17 cellular contexts compared by ENCODE assay signal in genomic region chrX:134773041-134773440, GRCh38. TPM values are rescaled to one million over a fixed set of nuclear protein-coding genes. Genes with fewer than 3 reads are reported as not detected.
A peak's percentile ranks its signal among the peaks of the same experiment; 100 is the strongest.
DNase-seq lines count a peak whose midpoint lies in the region; ATAC-seq, FAIRE-seq and TF ChIP-seq lines count a peak whose summit lies in the region.
"Had no signal": no experiment of that assay in that cellular context is flagged by ENCODE, and none has a peak within 500 bp of the region (broad histone marks: within the 10 kb centered on the region; RNA-seq: fewer than 3 reads in every experiment).

No MANE protein-coding gene starts in this region.

- no peak overlapping the region for H2AFZ ChIP-seq in OCI-LY3 (ENCODE audit: low read depth, low read length)
- no peak overlapping the region for H2AFZ ChIP-seq in GM23338

- ATAC-seq in activated naive CD8-positive, alpha-beta T cell treated with anti-CD3 and anti-CD28 coated beads, Interleukin-2, amount 50 U/mL, for 24 hours = no peak
- ATAC-seq in activated T-helper 17 cell treated with anti-CD3 and anti-CD28 coated beads, Interleukin-2, amount 50 U/mL, for 72 hours (replicated peaks) = no peak
- ATAC-seq in pancreas (peak; percentile 64 to 74 (median 72)), GM23338 (no peak)

- DNase-seq in activated naive CD8-positive, alpha-beta T cell treated with anti-CD3 and anti-CD28 coated beads, Interleukin-2, amount 50 U/mL, for 24 hours = no peak
- DNase-seq in pancreas (peak in 1 of 6 donors; percentile 3), GM23338 (ENCODE audit: low spot score) (no peak), T-helper 9 cell (no peak)
- DNase-seq: C1 segment of cervical spinal cord; Calu3; CD4-positive, alpha-beta memory T cell; COR-L47; DMS53; DMS79 treated with DMSO at 0.1 percent for 48 hours; GF-D8; H7; HCEC 1CT had no signal

- peak overlapping the region; percentile 8 for H3K27ac Mint-ChIP-seq in activated naive CD8-positive, alpha-beta T cell
- no peak overlapping the region for H3K27ac Mint-ChIP-seq in activated naive CD8-positive, alpha-beta T cell treated with anti-CD3 and anti-CD28 coated beads, Interleukin-2, amount 50 U/mL, for 24 hours
- H3K27ac Mint-ChIP-seq in activated T-helper 17 cell treated with anti-CD3 and anti-CD28 coated beads, Interleukin-2, amount 50 U/mL, for 72 hours = peak overlapping the region; percentile 28
- no peak overlapping the region for H3K27ac Mint-ChIP-seq in GM23338

- H3K4me3 Mint-ChIP-seq in activated naive CD8-positive, alpha-beta T cell = no peak overlapping the region
- no peak overlapping the region for H3K4me3 Mint-ChIP-seq in activated naive CD8-positive, alpha-beta T cell treated with anti-CD3 and anti-CD28 coated beads, Interleukin-2, amount 50 U/mL, for 24 hours
- H3K4me3 Mint-ChIP-seq in activated T-helper 17 cell treated with anti-CD3 and anti-CD28 coated beads, Interleukin-2, amount 50 U/mL, for 72 hours = no peak overlapping the region
- no peak overlapping the region for H3K4me3 Mint-ChIP-seq in GM23338
- H3K4me3 Mint-ChIP-seq: CD4-positive, alpha-beta memory T cell had no signal

- no peaks in the 10 kb centered on the region for H4K20me1 ChIP-seq in OCI-LY3 (ENCODE audit: insufficient read depth, low read length)
- no peaks in the 10 kb centered on the region; the same call in 1 of the 2 replicates for H4K20me1 ChIP-seq in GM23338 (replicated peaks; ENCODE audit: insufficient read depth)

- H3K4me3 ChIP-seq in OCI-LY3 (ENCODE audit: low read length) (no peak overlapping the region), pancreas (no peak overlapping the region), GM23338 (no peak overlapping the region)

- H3K27me3 Mint-ChIP-seq in activated naive CD8-positive, alpha-beta T cell = no peaks in the 10 kb centered on the region
- no peaks in the 10 kb centered on the region for H3K27me3 Mint-ChIP-seq in activated naive CD8-positive, alpha-beta T cell treated with anti-CD3 and anti-CD28 coated beads, Interleukin-2, amount 50 U/mL, for 24 hours
- H3K27me3 Mint-ChIP-seq in activated T-helper 17 cell treated with anti-CD3 and anti-CD28 coated beads, Interleukin-2, amount 50 U/mL, for 72 hours = no peaks in the 10 kb centered on the region
- H3K27me3 Mint-ChIP-seq in GM23338 (ENCODE audit: insufficient read depth, low read depth, poor library complexity) = no peaks in the 10 kb centered on the region
- H3K27me3 Mint-ChIP-seq: CD4-positive, alpha-beta memory T cell had no signal

- no peaks in the 10 kb centered on the region for H3K36me3 Mint-ChIP-seq in activated naive CD8-positive, alpha-beta T cell
- H3K36me3 Mint-ChIP-seq in activated naive CD8-positive, alpha-beta T cell treated with anti-CD3 and anti-CD28 coated beads, Interleukin-2, amount 50 U/mL, for 24 hours (ENCODE audit: low read depth) = peaks cover 34% of the 10 kb centered on the region
- H3K36me3 Mint-ChIP-seq in activated T-helper 17 cell treated with anti-CD3 and anti-CD28 coated beads, Interleukin-2, amount 50 U/mL, for 72 hours (ENCODE audit: low read depth) = peaks cover 81% of the 10 kb centered on the region
- peaks cover 32% of the 10 kb centered on the region; the same call in 2 of the 3 replicates for H3K36me3 Mint-ChIP-seq in GM23338 (ENCODE audit: low read depth)

- intact Hi-C loops in pancreas (cut with DNase I) = no loop called here

- no peaks in the 10 kb centered on the region for H3K9me3 ChIP-seq in OCI-LY3 (ENCODE audit: insufficient read depth, low read length)
- H3K9me3 ChIP-seq in pancreas = no peaks in the 10 kb centered on the region

- H3F3A ChIP-seq in GM23338 (replicated peaks; ENCODE audit: low read depth) = no peaks in the 10 kb centered on the region

- WGBS in pancreas, 2 donors = 12 to 26% methylated on average over 1 of the region's 1 CpG

- H3K36me3 ChIP-seq in OCI-LY3 (replicated peaks; ENCODE audit: low read depth, low read length) (peaks cover 42% of the 10 kb centered on the region), pancreas (peaks cover 0 to 5% (median 0%) of the 10 kb centered on the region in 3 donors), GM23338 (ENCODE audit: insufficient read depth) (0 out of 2 replicates have a peak, but pooled peaks cover 2% of the 10 kb centered on the region)

- no peaks in the 10 kb centered on the region for H3K9me2 ChIP-seq in GM23338 (ENCODE audit: insufficient read depth)

- H3K27me3 ChIP-seq in OCI-LY3 (ENCODE audit: low read depth, low read length) (no peaks in the 10 kb centered on the region), pancreas (no peaks in the 10 kb centered on the region), GM23338 (ENCODE audit: insufficient read depth) (no peaks in the 10 kb centered on the region)

- no peak overlapping the region for H3K9ac ChIP-seq in OCI-LY3 (ENCODE audit: low read length)

- H3K27ac ChIP-seq in OCI-LY3 (ENCODE audit: low read length) (peak overlapping the region; percentile 15; the same call in 1 of the 2 replicates), pancreas (no peak overlapping the region), GM23338 (ENCODE audit: low read depth) (no peak overlapping the region)

- H3K79me2 ChIP-seq in OCI-LY3 (ENCODE audit: low read length) = peaks cover 9% of the 10 kb centered on the region; the same call in 1 of the 2 replicates
- no peaks in the 10 kb centered on the region for H3K79me2 ChIP-seq in GM23338 (replicated peaks; ENCODE audit: insufficient read depth)

- H3K4me2 ChIP-seq in OCI-LY3 (ENCODE audit: low read length) (no peak overlapping the region), GM23338 (no peak overlapping the region)

- no peaks in the 10 kb centered on the region for H3K9me3 Mint-ChIP-seq in activated naive CD8-positive, alpha-beta T cell (ENCODE audit: low read depth)
- H3K9me3 Mint-ChIP-seq in activated naive CD8-positive, alpha-beta T cell treated with anti-CD3 and anti-CD28 coated beads, Interleukin-2, amount 50 U/mL, for 24 hours = no peaks in the 10 kb centered on the region
- no peaks in the 10 kb centered on the region for H3K9me3 Mint-ChIP-seq in activated T-helper 17 cell treated with anti-CD3 and anti-CD28 coated beads, Interleukin-2, amount 50 U/mL, for 72 hours
- no peaks in the 10 kb centered on the region for H3K9me3 Mint-ChIP-seq in GM23338
- H3K9me3 Mint-ChIP-seq: CD4-positive, alpha-beta memory T cell had no signal

- peaks cover 37% of the 10 kb centered on the region for H3K4me1 ChIP-seq in OCI-LY3 (ENCODE audit: low read length)
- H3K4me1 ChIP-seq in pancreas = no peaks in the 10 kb centered on the region
- H3K4me1 ChIP-seq in GM23338 (ENCODE audit: insufficient read depth) = no peaks in the 10 kb centered on the region

- TF ChIP-seq CTCF in OCI-LY3 (IDR thresholded peaks at IDR 0.05; ENCODE audit: low read depth, low read length) (no peak), pancreas (IDR thresholded peaks at IDR 0.05) (no peak), GM23338 (conservative IDR thresholded peaks at IDR 0.05; ENCODE audit: low read depth in 2 of 2) (no peak)

- no peaks in the 10 kb centered on the region for H3K4me1 Mint-ChIP-seq in activated naive CD8-positive, alpha-beta T cell (ENCODE audit: low read depth)
- H3K4me1 Mint-ChIP-seq in activated naive CD8-positive, alpha-beta T cell treated with anti-CD3 and anti-CD28 coated beads, Interleukin-2, amount 50 U/mL, for 24 hours = peaks cover 10% of the 10 kb centered on the region
- H3K4me1 Mint-ChIP-seq in activated T-helper 17 cell treated with anti-CD3 and anti-CD28 coated beads, Interleukin-2, amount 50 U/mL, for 72 hours = no peaks in the 10 kb centered on the region
- no peaks in the 10 kb centered on the region for H3K4me1 Mint-ChIP-seq in GM23338
- H3K4me1 Mint-ChIP-seq: CD4-positive, alpha-beta memory T cell had no signal

- no peak for FAIRE-seq in pancreas (lab: Jason Lieb, UNC)
- FAIRE-seq: GM12891 had no signal

TF ChIP-seq in GM23338, 12 proteins besides CTCF, POLR2A, EP300 and RAD21 (continues in another document):
- TF ChIP-seq NANOG (IDR thresholded peaks at IDR 0.05; ENCODE audit: borderline replicate concordance) (no peak), POLR2AphosphoS5 (IDR thresholded peaks at IDR 0.05; ENCODE audit: low read depth) (no peak)

RNA-seq across cellular contexts. Expression of gene PABIR2, which starts 24.0 kb away (rescaled TPM):
- total RNA-seq in activated T-helper 17 cell treated with anti-CD3 and anti-CD28 coated beads, Interleukin-2, amount 50 U/mL, for 72 hours = 10 to 100 TPM; 46.1 to 52.1 TPM
- total RNA-seq in pancreas = 10 to 100 TPM in 1 of 6 donors, 1 to 10 TPM in 5; 5.7 to 11.7 (median 6.8) TPM
- polyA plus RNA-seq in pancreas (10 to 100 TPM; 16.0 to 21.7 TPM), GM23338 (2016; fragmentation: Nextera tagmentation; extraction: Ambion mirVana) (15.2 and 16.2 TPM in 2 replicates)
- 25.7 and 37.7 TPM in 2 replicates for total RNA-seq in GM23338 (2014; rRNA removed; shearing (Covaris generic))

Comparison
In these comparisons a context has a peak if more than half of its experiments do, and no peak if none do; other contexts are left out.
1. H3K27ac Mint-ChIP-seq: peak in activated naive CD8-positive, alpha-beta T cell (single experiment) and activated T-helper 17 cell treated with anti-CD3 and anti-CD28 coated beads, Interleukin-2, amount 50 U/mL, for 72 hours (single experiment); none in activated naive CD8-positive, alpha-beta T cell treated with anti-CD3 and anti-CD28 coated beads, Interleukin-2, amount 50 U/mL, for 24 hours (single experiment) and GM23338 (single experiment).
2. ATAC-seq: peak in pancreas (4 of 4); none in activated naive CD8-positive, alpha-beta T cell treated with anti-CD3 and anti-CD28 coated beads, Interleukin-2, amount 50 U/mL, for 24 hours (single experiment), activated T-helper 17 cell treated with anti-CD3 and anti-CD28 coated beads, Interleukin-2, amount 50 U/mL, for 72 hours (single experiment) and GM23338 (single experiment).